7 cellular contexts compared by ENCODE assay signal in genomic region chr12:111410229-111411186, GRCh38. TPM values are rescaled to one million over a fixed set of nuclear protein-coding genes. Genes with fewer than 3 reads are reported as not detected.
DNase-seq lines count a peak whose midpoint lies in the region; ATAC-seq and TF ChIP-seq lines count a peak whose summit lies in the region.

No MANE protein-coding gene starts in this region.

- ATAC-seq in activated B cell treated with CpG ODN at 0.5 μM for 24 hours (ENCODE audit: low read depth) = no peak
- no peak for ATAC-seq in GM18519 (IDR thresholded peaks at IDR 0.05; ENCODE audit: low FRiP score, unreplicated experiment)

- H3K9me3 Mint-ChIP-seq in activated B cell treated with CpG ODN at 0.5 μM for 24 hours = no peaks in the 10 kb centered on the region

- WGBS in stomach, 5 donors = 62 to 78% (median 74%) methylated on average over 16 of the region's 16 CpGs

- intact Hi-C loops in activated B cell treated with CpG ODN at 0.5 μM for 24 hours (cut with micrococcal nuclease) (no loop called here), left ventricle myocardium inferior (cut with micrococcal nuclease) (no loop called here), stomach (cut with DNase I; ENCODE audit: low total_unique reads) (no loop called here)

- H3K36me3 ChIP-seq in HEK293 (ENCODE audit: control insufficient read depth in 2 of 2, insufficient read depth in 1 of 2, low read length in 2 of 2) (no peaks in the 10 kb centered on the region), left ventricle myocardium inferior (no peaks in the 10 kb centered on the region), stomach (no peaks in the 10 kb centered on the region)

- no peak for TF ChIP-seq CTCF in HEK293 (tag by site-specific recombination; IDR thresholded peaks at IDR 0.05)
- TF ChIP-seq CTCF in activated B cell treated with CpG ODN at 0.5 μM for 24 hours (IDR thresholded peaks at IDR 0.05) = no peak
- TF ChIP-seq CTCF in left ventricle myocardium inferior (IDR thresholded peaks at IDR 0.05; ENCODE audit: borderline replicate concordance) = no peak
- TF ChIP-seq CTCF in stomach (IDR thresholded peaks at IDR 0.05) = no peak

- DNase-seq in activated B cell treated with CpG ODN at 0.5 μM for 24 hours = no peak
- DNase-seq in left ventricle myocardium inferior = peak; percentile 44
- DNase-seq in stomach = no peak
- no peak for DNase-seq in NCI-H2227 treated with DMSO at 0.1 percent for 48 hours (lab: John Stamatoyannopoulos, UW)
- DNase-seq in superior temporal gyrus (ENCODE audit: extremely low spot score) = no peak

- peak overlapping the region; percentile 28 for H3K4me3 Mint-ChIP-seq in activated B cell treated with CpG ODN at 0.5 μM for 24 hours

- no peak for TF ChIP-seq EP300 in stomach (IDR thresholded peaks at IDR 0.05)

- no peaks in the 10 kb centered on the region for H3K9me3 ChIP-seq in HEK293 (ENCODE audit: control insufficient read depth, insufficient read depth, low read depth, low read length)
- no peaks in the 10 kb centered on the region for H3K9me3 ChIP-seq in left ventricle myocardium inferior (replicated peaks)
- H3K9me3 ChIP-seq in stomach = no peaks in the 10 kb centered on the region

- H3K27me3 ChIP-seq in left ventricle myocardium inferior (ENCODE audit: low read depth) (no peaks in the 10 kb centered on the region), stomach (no peaks in the 10 kb centered on the region)

- H3K27me3 Mint-ChIP-seq in activated B cell treated with CpG ODN at 0.5 μM for 24 hours = no peaks in the 10 kb centered on the region

- peak overlapping the region; percentile 79 for H3K27ac Mint-ChIP-seq in activated B cell treated with CpG ODN at 0.5 μM for 24 hours

- POLR2A ChIA-PET in HEK293 (lab: Yijun Ruan, JAX) = interaction anchor here (0.6 kb wide), 2 partner anchors 9 to 42 kb away, joined by 4 read pairs; no protein-coding TSS in a partner anchor
- POLR2A ChIA-PET in activated B cell treated with CpG ODN at 0.5 μM for 24 hours (lab: Charles Lee) = interaction anchor here (0.9 to 11.0 kb wide), 6 partner anchors 17 to 34 kb away, joined by 3 to 136 read pairs (median 12); no protein-coding TSS in a partner anchor

- TF ChIP-seq POLR2A in stomach (IDR thresholded peaks at IDR 0.05) = no peak

- H3K36me3 Mint-ChIP-seq in activated B cell treated with CpG ODN at 0.5 μM for 24 hours (ENCODE audit: low read depth) = peaks cover 28% of the 10 kb centered on the region

- 0 out of 2 replicates have a peak, but pooled peaks cover 4% of the 10 kb centered on the region for H3K4me1 ChIP-seq in HEK293 (ENCODE audit: control insufficient read depth, insufficient read depth, low read length)
- H3K4me1 ChIP-seq in left ventricle myocardium inferior = peaks cover 97% of the 10 kb centered on the region
- H3K4me1 ChIP-seq in stomach = peaks cover 38 to 88% (median 66%) of the 10 kb centered on the region in 4 donors

- no peak overlapping the region for H3K4me3 ChIP-seq in HEK293 (ENCODE audit: low read depth, low read length)
- H3K4me3 ChIP-seq in left ventricle myocardium inferior = peak overlapping the region; percentile 96
- peak overlapping the region in 1 of 4 donors; percentile 83 for H3K4me3 ChIP-seq in stomach

- CTCF ChIA-PET in HEK293 (lab: Yijun Ruan, JAX) = interaction anchor here (4.5 kb wide), 1 partner anchor 14 kb away, joined by 24 read pairs; no protein-coding TSS in a partner anchor
- CTCF ChIA-PET in activated B cell treated with CpG ODN at 0.5 μM for 24 hours (lab: Charles Lee) = interaction anchor here (0.6 to 1.8 kb wide), 3 partner anchors 7 to 522 kb away, joined by 3 to 5 read pairs (median 3); no protein-coding TSS in a partner anchor

- H3K27ac ChIP-seq in HEK293 (ENCODE audit: extremely low read depth, low read depth, low read length) = no peak overlapping the region
- peak overlapping the region; percentile 97 for H3K27ac ChIP-seq in left ventricle myocardium inferior (replicated peaks)
- H3K27ac ChIP-seq in stomach = peak overlapping the region; percentile 22 to 90 (median 86)

- peaks cover 81% of the 10 kb centered on the region for H3K4me1 Mint-ChIP-seq in activated B cell treated with CpG ODN at 0.5 μM for 24 hours

TF ChIP-seq in HEK293, 187 proteins besides CTCF, POLR2A, EP300 and RAD21 (continues in another document):
- TF ChIP-seq REPIN1 (tag by site-specific recombination; IDR thresholded peaks at IDR 0.05; ENCODE audit: low read depth) (no peak), ZNF214 (tag by site-specific recombination; IDR thresholded peaks at IDR 0.05; ENCODE audit: borderline replicate concordance) (no peak), GLIS2 (tag by site-specific recombination; IDR thresholded peaks at IDR 0.05) (0 out of 2 replicates have a peak, but pooled peaks have one; percentile 43), SP7 (tag by site-specific recombination; IDR thresholded peaks at IDR 0.05) (peak; percentile 46), ZNF473 (tag by site-specific recombination; IDR thresholded peaks at IDR 0.05) (no peak), ZFP37 (tag by site-specific recombination; IDR thresholded peaks at IDR 0.05) (no peak), ZNF394 (tag by site-specific recombination; IDR thresholded peaks at IDR 0.05; ENCODE audit: borderline replicate concordance) (no peak), SCRT2 (tag by site-specific recombination; IDR thresholded peaks at IDR 0.05) (no peak), ZIC2 (tag by site-specific recombination; IDR thresholded peaks at IDR 0.05) (peak; percentile 61), SETDB1 (IDR thresholded peaks at IDR 0.05; ENCODE audit: insufficient read length, low read length) (no peak), ZNF600 (tag by site-specific recombination; IDR thresholded peaks at IDR 0.05) (peak; percentile 40; the same call in 1 of the 2 replicates), ZNF155 (tag by site-specific recombination; IDR thresholded peaks at IDR 0.05) (no peak), ZNF211 (tag by site-specific recombination; IDR thresholded peaks at IDR 0.05; ENCODE audit: low read depth) (no peak), MYNN (tag by site-specific recombination; IDR thresholded peaks at IDR 0.05; ENCODE audit: borderline replicate concordance) (no peak), MZF1 (tag by site-specific recombination; IDR thresholded peaks at IDR 0.05; ENCODE audit: borderline replicate concordance) (no peak), ZEB2 (tag by site-specific recombination; IDR thresholded peaks at IDR 0.05) (no peak), ZNF121 (tag by site-specific recombination; IDR thresholded peaks at IDR 0.05) (peak; percentile 98), ZNF610 (tag by site-specific recombination; IDR thresholded peaks at IDR 0.05; ENCODE audit: borderline replicate concordance) (no peak), ZNF704 (tag by site-specific recombination; IDR thresholded peaks at IDR 0.05) (no peak), ZNF239 (tag by site-specific recombination; IDR thresholded peaks at IDR 0.05) (no peak), GLI2 (tag by site-specific recombination; IDR thresholded peaks at IDR 0.05; ENCODE audit: borderline replicate concordance, low read depth) (no peak), ZNF26 (tag by site-specific recombination; IDR thresholded peaks at IDR 0.05) (no peak), HOXC10 (CRISPR knock-in tag; IDR thresholded peaks at IDR 0.05) (peak; percentile 56; the same call in 1 of the 2 replicates), ZNF548 (tag by site-specific recombination; IDR thresholded peaks at IDR 0.05) (no peak)

RNA-seq across cellular contexts. Expression of gene SH2B3, which starts 4.8 kb away (rescaled TPM):
- total RNA-seq in activated B cell treated with CpG ODN at 0.5 μM for 24 hours = 46.7 and 50.7 TPM in 2 replicates
- total RNA-seq in left ventricle myocardium inferior = 50.5 TPM
- 10 to 100 TPM in 2 of 5 donors, 1 to 10 TPM in 3; 5.3 to 21.7 (median 9.8) TPM for total RNA-seq in stomach
- polyA plus RNA-seq in stomach = 1 to 10 TPM; 2.5 to 8.1 (median 7.3) TPM

RNA-seq across cellular contexts. Expression of gene PHETA1, which starts 41.6 kb away (rescaled TPM):
- total RNA-seq in activated B cell treated with CpG ODN at 0.5 μM for 24 hours (1.6 and 2.0 TPM in 2 replicates), left ventricle myocardium inferior (29.8 TPM), stomach (10 to 100 TPM in 4 of 5 donors, 1 to 10 TPM in 1; 7.0 to 59.3 (median 18.7) TPM)
- polyA plus RNA-seq in stomach = 10 to 100 TPM; 13.3 to 42.0 (median 16.8) TPM
